27 cellular contexts compared by ENCODE assay signal in the genomic region with DNA sequence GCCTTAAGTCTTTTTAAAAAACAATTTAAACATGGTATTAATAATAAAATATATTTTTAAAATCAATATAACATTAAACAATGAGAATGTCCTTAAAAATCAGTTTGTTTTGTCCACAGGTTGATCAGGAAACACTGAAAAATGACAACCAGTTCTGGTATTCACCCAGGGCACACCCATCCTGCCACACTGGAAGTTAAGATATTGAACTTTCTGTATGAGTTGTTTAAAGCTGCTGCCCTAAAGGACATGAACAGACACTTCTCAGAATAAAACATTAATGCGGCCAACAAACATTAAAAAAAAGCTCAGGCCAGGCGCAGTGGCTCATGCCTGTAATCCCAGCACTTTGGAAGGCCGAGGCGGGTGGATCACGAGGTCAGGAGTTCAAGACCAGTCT. TPM values are rescaled to one million over a fixed set of nuclear protein-coding genes. Genes with fewer than 3 reads are reported as not detected.
DNase-seq lines count a peak whose midpoint lies in the region; ATAC-seq, FAIRE-seq and TF ChIP-seq lines count a peak whose summit lies in the region.
"Had no signal": no experiment of that assay in that cellular context is flagged by ENCODE, and none has a peak within 500 bp of the region (broad histone marks: within the 10 kb centered on the region; RNA-seq: fewer than 3 reads in every experiment).

No MANE protein-coding gene starts in this region.

- no peaks in the 10 kb centered on the region for H3K79me2 ChIP-seq in keratinocyte (ENCODE audit: control insufficient read depth, insufficient read depth, low read length)

- H3K36me3 Mint-ChIP-seq in endodermal cell (ENCODE audit: low read depth) = no peaks in the 10 kb centered on the region
- H3K36me3 Mint-ChIP-seq: CD4-positive, CD25-positive, alpha-beta regulatory T cell had no signal

- H3K4me1 ChIP-seq in left ventricle myocardium inferior (peaks cover 12% of the 10 kb centered on the region), endodermal cell (ENCODE audit: control insufficient read depth, insufficient read depth, low read length) (no peaks in the 10 kb centered on the region), keratinocyte (ENCODE audit: control insufficient read depth, extremely low read depth, insufficient read depth, low read length) (no peaks in the 10 kb centered on the region), upper lobe of right lung (peaks cover 4% of the 10 kb centered on the region)

- no peaks in the 10 kb centered on the region for H3K9me3 ChIP-seq in left ventricle myocardium inferior (replicated peaks)
- no peaks in the 10 kb centered on the region for H3K9me3 ChIP-seq in endodermal cell (ENCODE audit: control insufficient read depth, low read length)
- no peaks in the 10 kb centered on the region for H3K9me3 ChIP-seq in keratinocyte (ENCODE audit: control insufficient read depth, low read depth, low read length)
- H3K9me3 ChIP-seq in upper lobe of right lung = no peaks in the 10 kb centered on the region
- H3K9me3 ChIP-seq: BLaER1 had no signal

- H3K4me3 Mint-ChIP-seq in endodermal cell = no peak overlapping the region
- H3K4me3 Mint-ChIP-seq: CD4-positive, CD25-positive, alpha-beta regulatory T cell had no signal

- no peak for FAIRE-seq in keratinocyte (lab: Jason Lieb, UNC)
- FAIRE-seq: D721Med, GM19239 had no signal

- TF ChIP-seq CTCF in left ventricle myocardium inferior (IDR thresholded peaks at IDR 0.05; ENCODE audit: borderline replicate concordance) = no peak
- no peak for TF ChIP-seq CTCF in endodermal cell (conservative IDR thresholded peaks at IDR 0.05)
- TF ChIP-seq CTCF in keratinocyte (optimal IDR thresholded peaks at IDR 0.05 in 1 of 3, IDR thresholded peaks at IDR 0.05 in 1 of 3, conservative IDR thresholded peaks at IDR 0.05 in 1 of 3; ENCODE audit: extremely low read depth in 1 of 3, insufficient read depth in 2 of 3, low read length in 3 of 3) = no peak
- TF ChIP-seq CTCF in upper lobe of right lung (IDR thresholded peaks at IDR 0.05) = no peak

- peak overlapping the region; percentile 25 for H3K4me2 ChIP-seq in keratinocyte (ENCODE audit: control insufficient read depth, extremely low read depth, insufficient read depth, low read depth, low read length)
- H3K4me2 ChIP-seq: BLaER1 had no signal

- no peak overlapping the region for H3K27ac Mint-ChIP-seq in endodermal cell
- H3K27ac Mint-ChIP-seq: CD4-positive, CD25-positive, alpha-beta regulatory T cell had no signal

- H3K27me3 ChIP-seq in left ventricle myocardium inferior (ENCODE audit: low read depth) = no peaks in the 10 kb centered on the region
- H3K27me3 ChIP-seq in endodermal cell (ENCODE audit: control insufficient read depth, insufficient read depth, low read length, poor library complexity, severe bottlenecking) = no peaks in the 10 kb centered on the region
- H3K27me3 ChIP-seq in keratinocyte (ENCODE audit: control insufficient read depth, extremely low read depth, insufficient read depth, low read length) = no peaks in the 10 kb centered on the region
- no peaks in the 10 kb centered on the region for H3K27me3 ChIP-seq in upper lobe of right lung
- H3K27me3 ChIP-seq: BLaER1 had no signal

- 97% methylated on average over 5 of the region's 5 CpGs; no CpG with 5 or more reads in 1 of the 2 experiments for WGBS in endodermal cell (ENCODE audit: insufficient coverage in 1 of 2, insufficient read length in 1 of 2), 2 experiments

- DNase-seq in left ventricle myocardium inferior = no peak
- DNase-seq in left ventricle myocardium superior = no peak
- DNase-seq in endodermal cell = peak; percentile 3
- DNase-seq in keratinocyte (ENCODE audit: low read depth, low spot score) = no peak
- no peak for DNase-seq in upper lobe of right lung
- no peak for DNase-seq in occipital lobe (lab: John Stamatoyannopoulos, UW)
- DNase-seq in iPS-NIHi7 (ENCODE audit: extremely low spot score) = no peak
- DNase-seq in inferior parietal cortex (ENCODE audit: extremely low spot score) = no peak
- DNase-seq: CD4-positive, CD25-positive, alpha-beta regulatory T cell; Karpas-422; MV-4-11; NCI-H1105; NCI-H1436 treated with DMSO at 0.1 percent for 48 hours; NCI-H1930; NCI-H2107; NCI-H446; NCI-H524 treated with DMSO at 0.1 percent for 48 hours; NCI-H774 had no signal

- H3K4me3 ChIP-seq in left ventricle myocardium inferior (no peak overlapping the region), endodermal cell (ENCODE audit: low read length) (no peak overlapping the region), keratinocyte (ENCODE audit: control insufficient read depth in 2 of 3, extremely low read depth in 1 of 3, insufficient read depth in 2 of 3, low read depth in 1 of 3, low read length in 3 of 3) (no peak overlapping the region), upper lobe of right lung (no peak overlapping the region)
- H3K4me3 ChIP-seq: BLaER1 had no signal

- no peaks in the 10 kb centered on the region for H3K9me1 ChIP-seq in keratinocyte (ENCODE audit: control insufficient read depth, extremely low read depth, insufficient read depth, low read length)

- H3K9ac ChIP-seq in endodermal cell (ENCODE audit: extremely low read depth, low read length, poor library complexity, severe bottlenecking) = no peak overlapping the region
- peak overlapping the region; percentile 7 for H3K9ac ChIP-seq in keratinocyte (ENCODE audit: control insufficient read depth, extremely low read depth, insufficient read depth, low read length)
- H3K9ac ChIP-seq: BLaER1 had no signal

- intact Hi-C loops in left ventricle myocardium inferior (cut with micrococcal nuclease) (no loop called here), left ventricle myocardium superior (cut with micrococcal nuclease) (no loop called here), upper lobe of right lung (cut with DNase I) (no loop called here)

- H3K27ac ChIP-seq in left ventricle myocardium inferior (replicated peaks) (peak overlapping the region; percentile 55), endodermal cell (ENCODE audit: low read depth, low read length) (no peak overlapping the region), keratinocyte (ENCODE audit: control insufficient read depth, insufficient read depth, low read length) (no peak overlapping the region), upper lobe of right lung (peak overlapping the region; percentile 24)
- H3K27ac ChIP-seq: BLaER1, HL-60 had no signal

- H3K4me1 Mint-ChIP-seq in endodermal cell = peaks cover 21% of the 10 kb centered on the region

- H3K9me3 Mint-ChIP-seq in endodermal cell = peaks cover 7% of the 10 kb centered on the region
- H3K9me3 Mint-ChIP-seq: CD4-positive, CD25-positive, alpha-beta regulatory T cell had no signal

- H2AFZ ChIP-seq in keratinocyte (ENCODE audit: control insufficient read depth, low read length) = no peak overlapping the region

- no peaks in the 10 kb centered on the region for H4K20me1 ChIP-seq in keratinocyte (ENCODE audit: control insufficient read depth, extremely low read depth, insufficient read depth, low read length)
- H4K20me1 ChIP-seq: BLaER1 had no signal

- no peaks in the 10 kb centered on the region for H3K36me3 ChIP-seq in left ventricle myocardium inferior
- H3K36me3 ChIP-seq in endodermal cell (ENCODE audit: control insufficient read depth, insufficient read depth, low read length) = no peaks in the 10 kb centered on the region
- H3K36me3 ChIP-seq in keratinocyte (ENCODE audit: control insufficient read depth in 2 of 2, extremely low read depth in 1 of 2, insufficient read depth in 2 of 2, low read length in 2 of 2) = no peaks in the 10 kb centered on the region
- H3K36me3 ChIP-seq in upper lobe of right lung = no peaks in the 10 kb centered on the region
- H3K36me3 ChIP-seq: BLaER1 had no signal

- dilution Hi-C loops in keratinocyte (cut with MboI; ENCODE audit: extremely low pct_ligation_motif_present, low sequenced_read_pairs) = no loop called here

- no peak for ATAC-seq in left ventricle myocardium superior
- peak; percentile 39 for ATAC-seq in upper lobe of right lung
- ATAC-seq: HCT116, Panc1, SK-N-SH treated with all-trans-retinoic acid at 6 μM for 48 hours had no signal

- peaks cover 12% of the 10 kb centered on the region for H3K27me3 Mint-ChIP-seq in endodermal cell (ENCODE audit: insufficient read depth)
- H3K27me3 Mint-ChIP-seq: CD4-positive, CD25-positive, alpha-beta regulatory T cell had no signal

RNA-seq across cellular contexts. Expression of a gene that starts 15.0 kb away (rescaled TPM):
- total RNA-seq in left ventricle myocardium inferior = 21.3 TPM
- 64.8 TPM for total RNA-seq in left ventricle myocardium superior
- total RNA-seq in endodermal cell = not detected
- polyA plus RNA-seq in endodermal cell (2013, experiment 1 of 2) = 0.78 TPM
- polyA plus RNA-seq in endodermal cell (2013, experiment 2 of 2) = 0.75 TPM
- polyA plus RNA-seq in keratinocyte = 5.4 to 8.5 TPM (median 6.2 TPM) in 3 replicates
- polyA plus RNA-seq in keratinocyte (2011; ENCODE audit: low read depth) = 148 TPM
- polyA plus RNA-seq in keratinocyte (2011; cell fraction: cytosol; rRNA removed) = 4.1 and 10.2 TPM in 2 replicates
- 4.6 and 5.3 TPM in 2 replicates for polyA plus RNA-seq in keratinocyte (2011; cell fraction: nucleus; rRNA removed)
- 5.4 and 676 TPM in 2 replicates for polyA plus RNA-seq in keratinocyte (2012; ENCODE audit: low replicate concordance)
- polyA minus RNA-seq in keratinocyte = 0.98 to 4.6 TPM (median 2.5 TPM) in 3 replicates
- 2.1 TPM for polyA minus RNA-seq in keratinocyte (2011; cell fraction: cytosol; rRNA and poly(A)+ RNA removed)
- polyA minus RNA-seq in keratinocyte (2011; cell fraction: nucleus; rRNA and poly(A)+ RNA removed) = 4.9 and 5.7 TPM in 2 replicates
- 520 TPM for total RNA-seq in upper lobe of right lung
- 79.2 TPM for total RNA-seq in occipital lobe
- total RNA-seq: A172, H4 had no signal

Comparison
In these comparisons a context has a peak if more than half of its experiments do, and no peak if none do; other contexts are left out.
1. H3K27ac ChIP-seq: peak in left ventricle myocardium inferior (single experiment) and upper lobe of right lung (single experiment); none in endodermal cell (single experiment) and keratinocyte (single experiment).
2. RNA of a gene that starts 15.0 kb away (total RNA-seq): 520 TPM in upper lobe of right lung (single experiment), 79.2 TPM in occipital lobe (single experiment), 64.8 TPM in left ventricle myocardium superior (single experiment) and 21.3 TPM in left ventricle myocardium inferior (single experiment); not detected in endodermal cell; every median in the first group is over 10 times any median in the second.